Comparison of ENCODE assay signal across 15 cellular contexts in the genomic region with DNA sequence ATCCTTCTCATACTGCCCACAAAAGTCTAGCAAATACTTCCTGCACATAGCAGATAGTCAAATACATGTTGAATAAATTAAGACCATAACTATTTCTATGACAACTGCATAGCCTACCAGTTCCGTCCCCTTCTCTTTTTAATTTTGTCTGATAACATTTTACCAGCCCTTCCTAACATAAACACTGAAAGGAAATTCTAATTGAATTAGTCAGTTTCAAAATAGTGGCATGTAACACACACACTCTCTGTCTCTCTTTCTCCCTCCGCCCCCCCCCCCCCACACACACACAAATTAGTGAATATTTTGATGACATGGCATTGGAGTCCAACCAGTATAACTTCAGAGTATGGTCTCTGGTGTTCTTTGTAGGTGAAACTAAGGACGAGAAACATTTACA. TPM values are rescaled to one million over a fixed set of nuclear protein-coding genes. Genes with fewer than 3 reads are reported as not detected.
DNase-seq lines count a peak whose midpoint lies in the region; ATAC-seq and TF ChIP-seq lines count a peak whose summit lies in the region.
"Had no signal": no experiment of that assay in that cellular context is flagged by ENCODE, and none has a peak within 500 bp of the region (broad histone marks: within the 10 kb centered on the region; RNA-seq: fewer than 3 reads in every experiment).

No MANE protein-coding gene starts in this region.

- no peaks in the 10 kb centered on the region for H3K9me3 ChIP-seq in gastrocnemius medialis
- H3K9me3 ChIP-seq: heart left ventricle had no signal

- no peaks in the 10 kb centered on the region for H3K36me3 ChIP-seq in gastrocnemius medialis

- in situ Hi-C loops in gastrocnemius medialis (cut with MboI; ENCODE audit: low sequenced_read_pairs in 4 of 4) = loop anchor here in 1 of 4 donors (25.0 kb wide), 1 partner anchor 238 kb away; no protein-coding TSS in a partner anchor

- ATAC-seq in SK-N-SH treated with all-trans-retinoic acid at 6 μM for 48 hours (peak; percentile 66), gastrocnemius medialis (no peak), HG03175 (IDR thresholded peaks at IDR 0.05; ENCODE audit: unreplicated experiment) (no peak), left lobe of liver (no peak)
- ATAC-seq: naive thymus-derived CD8-positive, alpha-beta T cell had no signal

- peak; percentile 40 for DNase-seq in GM03348 (ENCODE audit: low spot score)
- peak; percentile 48 for DNase-seq in fibroblast of peridontal ligament (ENCODE audit: extremely low read depth)
- no peak for DNase-seq in gastrocnemius medialis
- DNase-seq in NCI-H2029 treated with DMSO at 0.1 percent for 48 hours (lab: John Stamatoyannopoulos, UW) = no peak
- DNase-seq in left lobe of liver (ENCODE audit: low spot score) = no peak
- DNase-seq in NCI-H2171 (lab: John Stamatoyannopoulos, UW) = no peak
- DNase-seq: CD4-positive, alpha-beta memory T cell; heart left ventricle; naive thymus-derived CD8-positive, alpha-beta T cell; NCI-H1048; retina; stimulated activated CD8-positive, alpha-beta memory T cell treated with anti-CD3 and anti-CD28 coated beads, Interleukin-4, amount 100 ng/mL, for 48 hours had no signal

- TF ChIP-seq POLR2A in gastrocnemius medialis (IDR thresholded peaks at IDR 0.05) = no peak

- H3K27me3 ChIP-seq in gastrocnemius medialis = no peaks in the 10 kb centered on the region
- H3K27me3 ChIP-seq: cardiac muscle cell, heart left ventricle had no signal

- H3K4me3 ChIP-seq in gastrocnemius medialis = no peak overlapping the region
- H3K4me3 ChIP-seq: cardiac muscle cell, heart left ventricle had no signal

- H3K4me1 ChIP-seq in gastrocnemius medialis = peaks cover 46 to 62% of the 10 kb centered on the region in 2 donors

- H3K27ac ChIP-seq in gastrocnemius medialis = peak overlapping the region in 3 of 4 donors; percentile 31 to 49 (median 44)

- intact Hi-C loops in gastrocnemius medialis (cut with DNase I; ENCODE audit: low total_unique reads) = no loop called here

- no peak for TF ChIP-seq CTCF in gastrocnemius medialis (IDR thresholded peaks at IDR 0.05 in 4 of 5, conservative IDR thresholded peaks at IDR 0.05 in 1 of 5)

TF ChIP-seq in SK-N-SH treated with all-trans-retinoic acid at 6 μM for 48 hours, 23 proteins besides CTCF, POLR2A, EP300 and RAD21:
- TF ChIP-seq TCF4 (CRISPR knock-in tag; IDR thresholded peaks at IDR 0.05; ENCODE audit: borderline replicate concordance) = peak; percentile 36; the same call in 1 of the 2 replicates
- no peak for TF ChIP-seq TSHZ2 (CRISPR knock-in tag; IDR thresholded peaks at IDR 0.05)
- TF ChIP-seq ZNF70 (CRISPR knock-in tag; IDR thresholded peaks at IDR 0.05) = no peak
- no peak for TF ChIP-seq ZFP3 (CRISPR knock-in tag; IDR thresholded peaks at IDR 0.05)

RNA-seq across cellular contexts. Expression of gene TNRC6C, which starts 41.8 kb away (rescaled TPM):
- total RNA-seq in gastrocnemius medialis = 1 to 10 TPM; 4.7 to 9.0 (median 7.6) TPM
- 11.0 TPM for total RNA-seq in left lobe of liver

Comparison
In these comparisons a context has a peak if more than half of its experiments do, and no peak if none do; other contexts are left out.
1. DNase-seq: peak in GM03348 (single experiment) and fibroblast of peridontal ligament (single experiment); none in gastrocnemius medialis (0 of 2), NCI-H2029 treated with DMSO at 0.1 percent for 48 hours (single experiment), left lobe of liver (single experiment) and NCI-H2171 (single experiment).